ENCODE assay signal across 1 cellular context in the genomic region with DNA sequence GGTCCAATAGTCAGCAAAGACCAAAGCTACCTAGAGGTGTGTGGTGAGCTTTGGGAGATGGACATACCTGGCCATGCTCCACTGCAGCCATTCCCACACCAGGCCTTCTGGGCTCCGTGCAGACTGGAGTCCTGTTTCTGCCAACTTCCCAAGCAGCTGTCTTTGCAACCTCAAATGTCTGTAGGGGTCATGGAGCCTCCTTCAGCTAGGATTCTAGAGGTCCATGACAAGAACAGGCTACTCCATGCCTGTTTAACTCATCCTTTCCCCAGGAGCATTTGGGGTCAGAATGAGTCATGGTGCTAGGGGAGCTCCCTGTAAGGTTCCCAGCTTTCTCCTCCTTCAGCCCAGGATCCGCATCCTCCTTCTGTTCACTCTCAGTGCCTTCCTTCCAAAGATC.
TF ChIP-seq lines count a peak whose summit lies in the region.

No MANE protein-coding gene starts in this region.

TF ChIP-seq in SK-N-SH, 30 proteins besides CTCF, POLR2A, EP300 and RAD21 (continued from another document):
- TF ChIP-seq NRF1 (IDR thresholded peaks at IDR 0.05; ENCODE audit: low read depth, low read length) (no peak), GABPA (IDR thresholded peaks at IDR 0.05; ENCODE audit: low read depth) (no peak)
